ENCODE assay signal across 22 cellular contexts in genomic region chr3:76972624-76973296, GRCh38.
DNase-seq lines count a peak whose midpoint lies in the region; ATAC-seq, FAIRE-seq and TF ChIP-seq lines count a peak whose summit lies in the region.
"Had no signal": no experiment of that assay in that cellular context is flagged by ENCODE, and none has a peak within 500 bp of the region (broad histone marks: within the 10 kb centered on the region; RNA-seq: fewer than 3 reads in every experiment).

No MANE protein-coding gene starts in this region.

- no peaks in the 10 kb centered on the region for H3K9me3 ChIP-seq in HepG2 (ENCODE audit: low read length)
- H3K9me3 ChIP-seq in right lobe of liver: no peaks in the 10 kb centered on the region
- H3K9me3 ChIP-seq in mesenchymal stem cell (ENCODE audit: control insufficient read depth, low read length): no peaks in the 10 kb centered on the region
- H3K9me3 ChIP-seq in small intestine (ENCODE audit: control insufficient read depth, low read depth): no peaks in the 10 kb centered on the region
- H3K9me3 ChIP-seq: A549; BLaER1 treated with 17β-estradiol and CSF1 and Interleukin-3, amounts not matched to agents 10 nM and 100 nM; Caco-2 had no signal

- ATAC-seq in HepG2 (peak; percentile 98), right lobe of liver (no peak)
- ATAC-seq: A549; CD8-positive, alpha-beta T cell had no signal

- H3K4me2 ChIP-seq in HepG2 (ENCODE audit: low read depth, low read length) (peak overlapping the region; percentile 65), mesenchymal stem cell (ENCODE audit: low read length, poor library complexity, severe bottlenecking) (no peak overlapping the region)
- H3K4me2 ChIP-seq: A549; BLaER1 treated with 17β-estradiol and CSF1 and Interleukin-3, amounts not matched to agents 10 nM and 100 nM had no signal

- no peaks in the 10 kb centered on the region for H3K27me3 ChIP-seq in HepG2 (ENCODE audit: control insufficient read depth in 1 of 2, insufficient read depth in 2 of 2, low read length in 2 of 2)
- no peaks in the 10 kb centered on the region for H3K27me3 ChIP-seq in right lobe of liver
- H3K27me3 ChIP-seq in mesenchymal stem cell (ENCODE audit: control insufficient read depth in 1 of 2, insufficient read depth in 1 of 2, low read length in 2 of 2): no peaks in the 10 kb centered on the region
- no peaks in the 10 kb centered on the region for H3K27me3 ChIP-seq in small intestine (ENCODE audit: control insufficient read depth in 2 of 2, insufficient read depth in 2 of 2, low read length in 2 of 2)
- H3K27me3 ChIP-seq: BLaER1 treated with 17β-estradiol and CSF1 and Interleukin-3, amounts not matched to agents 10 nM and 100 nM had no signal

- no peaks in the 10 kb centered on the region for H3K79me1 ChIP-seq in mesenchymal stem cell (replicated peaks; ENCODE audit: low read length, poor library complexity, severe bottlenecking)

- TF ChIP-seq EP300 in HepG2 (IDR thresholded peaks at IDR 0.05; ENCODE audit: low read depth in 2 of 2, low read length in 2 of 2) (peak; percentile 55 to 96; a peak in 3 of 4 replicates), HepG2 (CRISPR knock-in tag; IDR thresholded peaks at IDR 0.05; ENCODE audit: borderline replicate concordance) (peak; percentile 69; the same call in 1 of the 2 replicates)

- TF ChIP-seq RAD21 in HepG2 (CRISPR knock-in tag; IDR thresholded peaks at IDR 0.05): no peak

- no peak overlapping the region for H3K18ac ChIP-seq in mesenchymal stem cell (ENCODE audit: low read depth in 1 of 2, low read length in 2 of 2)

- H3K4me1 ChIP-seq in HepG2 (ENCODE audit: insufficient read depth, low read length): peaks cover 44% of the 10 kb centered on the region
- no peaks in the 10 kb centered on the region for H3K4me1 ChIP-seq in right lobe of liver
- no peaks in the 10 kb centered on the region for H3K4me1 ChIP-seq in mesenchymal stem cell (ENCODE audit: control insufficient read depth, insufficient read depth, low read depth, low read length)
- peaks cover 0 to 2% of the 10 kb centered on the region in 2 donors for H3K4me1 ChIP-seq in small intestine (ENCODE audit: control insufficient read depth in 2 of 2, insufficient read depth in 1 of 2, low read depth in 1 of 2, low read length in 1 of 2)
- H3K4me1 ChIP-seq: A549; BLaER1 treated with 17β-estradiol and CSF1 and Interleukin-3, amounts not matched to agents 10 nM and 100 nM had no signal

- H2AFZ ChIP-seq in HepG2 (ENCODE audit: low read length) (no peak overlapping the region), mesenchymal stem cell (ENCODE audit: low read depth, low read length) (no peak overlapping the region)

- H3K4me3 ChIP-seq in HepG2 (replicated peaks in 1 of 3; ENCODE audit: insufficient read depth in 1 of 3, low read depth in 2 of 3, low read length in 3 of 3) (peak overlapping the region in 2 of 3 experiments; percentile 10 to 40; a peak in 2 of 6 replicates), right lobe of liver (no peak overlapping the region), mesenchymal stem cell (ENCODE audit: insufficient read depth in 1 of 2, low read depth in 1 of 2, low read length in 2 of 2) (no peak overlapping the region), small intestine (ENCODE audit: low read depth in 1 of 2, low read length in 2 of 2) (no peak overlapping the region)
- H3K4me3 ChIP-seq: A549; BLaER1 treated with 17β-estradiol and CSF1 and Interleukin-3, amounts not matched to agents 10 nM and 100 nM had no signal

- BruUV-seq in HepG2 (replicated peaks; lab: Mats Ljungman, UMichigan): no TSS peak

- no peak overlapping the region for H2AK5ac ChIP-seq in mesenchymal stem cell (ENCODE audit: low read length, severe bottlenecking)

- POLR2A ChIA-PET in HepG2 (lab: Yijun Ruan, JAX): interaction anchor here (0.7 kb wide), 2 partner anchors 24 to 29 kb away, joined by 3 read pairs; no protein-coding TSS in a partner anchor

- no peak overlapping the region for H3K4ac ChIP-seq in mesenchymal stem cell (ENCODE audit: low read depth in 1 of 2, low read length in 2 of 2)

- DNase-seq in HepG2 (ENCODE audit: low spot score) (peak; percentile 51), right lobe of liver (no peak), mesenchymal stem cell (no peak), small intestine (no peak), NCI-H82 treated with DMSO at 0.1 percent for 48 hours (lab: John Stamatoyannopoulos, UW; ENCODE audit: unreplicated experiment) (no peak), NCI-H446 (lab: John Stamatoyannopoulos, UW) (no peak)
- no peak for DNase-seq in stimulated activated naive CD4-positive, alpha-beta T cell (lab: John Stamatoyannopoulos, UW)
- DNase-seq: AML-193; Calu3; CD4-positive, alpha-beta T cell; CD8-positive, alpha-beta T cell; DMS79 treated with DMSO at 0.1 percent for 48 hours; GF-D8 had no signal

- H2BK15ac ChIP-seq in mesenchymal stem cell (ENCODE audit: low read depth, poor library complexity, severe bottlenecking): no peak overlapping the region

- H2BK5ac ChIP-seq in mesenchymal stem cell (ENCODE audit: low read depth, low read length, poor library complexity, severe bottlenecking): no peak overlapping the region

- no peak overlapping the region for H4K91ac ChIP-seq in mesenchymal stem cell (ENCODE audit: low read length)

- 17% methylated on average over 4 of the region's 4 CpGs for WGBS in HepG2 (ENCODE audit: low lambda C conversion rate)
- 43% methylated on average over 4 of the region's 4 CpGs for WGBS in right lobe of liver (ENCODE audit: insufficient coverage, low coverage, low lambda C conversion rate, missing lambda C conversion rate)
- WGBS in mesenchymal stem cell: 60% methylated on average over 4 of the region's 4 CpGs
- WGBS in small intestine, 3 donors: 31 to 54% (median 41%) methylated on average over 4 of the region's 4 CpGs

- no peaks in the 10 kb centered on the region for H3K79me2 ChIP-seq in HepG2 (ENCODE audit: insufficient read depth, low read length)

- no peak overlapping the region for H3K23ac ChIP-seq in mesenchymal stem cell (ENCODE audit: low read length in 2 of 2)

- CTCF ChIA-PET in HepG2 (lab: Yijun Ruan, JAX; ENCODE audit: low intra/inter-chr PET ratio, low total read pairs): no interaction called here

- FAIRE-seq in HepG2 (lab: Jason Lieb, UNC) (peak; percentile 83), small intestine (lab: Jason Lieb, UNC) (peak; percentile 23)
- FAIRE-seq: A549, D721Med, G401.6, GM12891, GM19239 had no signal

- H2BK120ac ChIP-seq in mesenchymal stem cell (ENCODE audit: low read depth, low read length): peak overlapping the region; percentile 19

- TF ChIP-seq CTCF in HepG2 (CRISPR knock-in tag; IDR thresholded peaks at IDR 0.05) (no peak), right lobe of liver (IDR thresholded peaks at IDR 0.05) (no peak)

- no peak overlapping the region for H3K9ac ChIP-seq in HepG2 (ENCODE audit: insufficient read depth, low read depth, low read length)
- H3K9ac ChIP-seq in mesenchymal stem cell (ENCODE audit: low read length): no peak overlapping the region
- H3K9ac ChIP-seq: BLaER1 treated with 17β-estradiol and CSF1 and Interleukin-3, amounts not matched to agents 10 nM and 100 nM had no signal

- H3K27ac ChIP-seq in HepG2 (ENCODE audit: extremely low read length, insufficient read depth, low read length) (peak overlapping the region; percentile 66), right lobe of liver (no peak overlapping the region), mesenchymal stem cell (ENCODE audit: low read length, poor library complexity, severe bottlenecking) (no peak overlapping the region), small intestine (ENCODE audit: low read depth in 1 of 2, low read length in 1 of 2) (no peak overlapping the region)
- H3K27ac ChIP-seq: 22Rv1; A549; BLaER1 treated with 17β-estradiol and CSF1 and Interleukin-3, amounts not matched to agents 10 nM and 100 nM; C4-2B had no signal

- intact Hi-C loops in HepG2 (cut with micrococcal nuclease; ENCODE audit: unreplicated experiment) (loop anchor here (1.0 to 2.0 kb wide), 2 partner anchors 7 to 30 kb away; no protein-coding TSS in a partner anchor), right lobe of liver (cut with DNase I) (no loop called here)

- H3K36me3 ChIP-seq in HepG2 (replicated peaks in 1 of 2; ENCODE audit: control insufficient read depth in 1 of 2, insufficient read depth in 2 of 2, low read length in 2 of 2) (no peaks in the 10 kb centered on the region), right lobe of liver (no peaks in the 10 kb centered on the region), mesenchymal stem cell (ENCODE audit: control insufficient read depth in 1 of 2, insufficient read depth in 2 of 2, low read depth in 1 of 2, low read length in 2 of 2) (no peaks in the 10 kb centered on the region), small intestine (ENCODE audit: control insufficient read depth in 2 of 2, insufficient read depth in 2 of 2, low read length in 2 of 2) (no peaks in the 10 kb centered on the region)
- H3K36me3 ChIP-seq: BLaER1 treated with 17β-estradiol and CSF1 and Interleukin-3, amounts not matched to agents 10 nM and 100 nM had no signal

- H2BK12ac ChIP-seq in mesenchymal stem cell (ENCODE audit: low read length in 2 of 2): no peak overlapping the region

- H4K8ac ChIP-seq in mesenchymal stem cell (ENCODE audit: low read length): no peak overlapping the region

- no peaks in the 10 kb centered on the region for H4K20me1 ChIP-seq in HepG2 (ENCODE audit: insufficient read depth, low read length)
- H4K20me1 ChIP-seq: BLaER1 treated with 17β-estradiol and CSF1 and Interleukin-3, amounts not matched to agents 10 nM and 100 nM had no signal

- in situ Hi-C loops in HepG2 (cut with HindIII; ENCODE audit: extremely low pct_ligation_motif_present, low pct_unique_long_range_greater_than_20kb): no loop called here

- TF ChIP-seq POLR2A in HepG2 (IDR thresholded peaks at IDR 0.05; ENCODE audit: insufficient read depth in 1 of 2, low read depth in 2 of 2, low read length in 2 of 2) (no peak), right lobe of liver (IDR thresholded peaks at IDR 0.05) (no peak)

- H3K14ac ChIP-seq in mesenchymal stem cell (ENCODE audit: low read length in 2 of 2): no peak overlapping the region

TF ChIP-seq in HepG2, 621 proteins besides CTCF, POLR2A, EP300 and RAD21 (continues in another document):
- TF ChIP-seq ATM (IDR thresholded peaks at IDR 0.05; ENCODE audit: borderline replicate concordance) (no peak), CENPT (CRISPR knock-in tag; IDR thresholded peaks at IDR 0.05; ENCODE audit: low read depth) (no peak), TCF7 (IDR thresholded peaks at IDR 0.05; ENCODE audit: low read depth) (peak; percentile 70), RARG (CRISPR knock-in tag; IDR thresholded peaks at IDR 0.05; ENCODE audit: low read depth) (no peak), POGZ (CRISPR knock-in tag; IDR thresholded peaks at IDR 0.05) (peak; percentile 45; the same call in 1 of the 2 replicates), ATF3 (CRISPR knock-in tag; IDR thresholded peaks at IDR 0.05) (no peak), PHF20 (CRISPR knock-in tag; IDR thresholded peaks at IDR 0.05) (no peak), RXRB (CRISPR knock-in tag; IDR thresholded peaks at IDR 0.05; ENCODE audit: borderline replicate concordance) (no peak)

Comparison
In these comparisons a context has a peak if more than half of its experiments do, and no peak if none do; other contexts are left out.
1. H3K4me3 ChIP-seq: peak in HepG2 (2 of 3); none in right lobe of liver (0 of 3), mesenchymal stem cell (0 of 2) and small intestine (0 of 2).